22 cellular contexts compared by ENCODE assay signal in the genomic region with DNA sequence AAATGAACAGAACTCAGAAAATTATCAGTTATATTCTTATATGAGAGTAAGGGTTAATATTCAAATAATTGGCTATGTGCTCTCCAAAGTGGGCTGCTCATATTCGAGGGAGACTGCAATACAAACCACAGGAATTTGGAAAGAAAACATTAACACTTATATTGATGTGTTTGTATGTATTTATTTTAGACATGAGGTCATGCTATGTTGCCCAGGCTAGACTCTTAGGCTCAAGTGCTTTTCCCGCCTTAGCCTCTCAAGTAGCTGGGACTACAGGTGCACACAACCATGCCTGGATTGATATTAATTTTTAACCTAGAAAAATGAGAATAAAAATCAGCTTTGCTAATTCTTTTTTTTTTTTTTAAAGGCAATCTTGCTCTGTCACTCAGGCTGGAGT. TPM values are rescaled to one million over a fixed set of nuclear protein-coding genes. Genes with fewer than 3 reads are reported as not detected.
DNase-seq lines count a peak whose midpoint lies in the region; ATAC-seq lines count a peak whose summit lies in the region.
"Had no signal": no experiment of that assay in that cellular context is flagged by ENCODE, and none has a peak within 500 bp of the region (broad histone marks: within the 10 kb centered on the region; RNA-seq: fewer than 3 reads in every experiment).

No MANE protein-coding gene starts in this region.

- H3K36me3 ChIP-seq in SJCRH30, result no peaks in the 10 kb centered on the region
- H3K36me3 ChIP-seq: MG63 had no signal

- no peak overlapping the region for H3K4me3 ChIP-seq in SJCRH30
- H3K4me3 ChIP-seq: MG63, stomach had no signal

- in situ Hi-C loops in ACHN (cut with HindIII; ENCODE audit: low pct_ligation_motif_present, low pct_unique_long_range_greater_than_20kb, low sequenced_read_pairs), result no loop called here

- H3K27ac ChIP-seq in SJCRH30, result no peak overlapping the region
- H3K27ac ChIP-seq: stomach, VCaP had no signal

- 0 out of 2 replicates have a peak, but pooled peaks cover 7% of the 10 kb centered on the region for H3K4me1 ChIP-seq in SJCRH30

- peak; percentile 1 for DNase-seq in ACHN
- DNase-seq in ELR (ENCODE audit: low read depth), result peak; percentile 12
- peak; percentile 6 to 9 for DNase-seq in SJCRH30
- peak; percentile 62 for DNase-seq in kidney tubule cell (ENCODE audit: low spot score)
- no peak for DNase-seq in activated CD4-positive, alpha-beta T cell treated with anti-CD3 and anti-CD28 coated beads, Interleukin-2, amount 50 U/mL, for 48 hours
- DNase-seq in medulla oblongata (ENCODE audit: extremely low spot score), result no peak
- no peak for DNase-seq in activated CD4-positive, alpha-beta T cell treated with anti-CD3 and anti-CD28 coated beads, Interleukin-2, amount 50 U/mL, for 1 hour
- DNase-seq: activated CD8-positive, alpha-beta T cell treated with anti-CD3 and anti-CD28 coated beads for 36 hours; activated T-cell treated with anti-CD3 and anti-CD28 coated beads, Interleukin-2, amount 50 U/mL, for 72 hours; CD8-positive, alpha-beta T cell; cerebellar nuclear complex; endodermal cell; foreskin fibroblast; H9; MG63; natural killer cell; NCI-H2107; RPMI8226; stomach; T-cell had no signal

- H3K27me3 ChIP-seq in SJCRH30, result no peaks in the 10 kb centered on the region
- H3K27me3 ChIP-seq: MG63, stomach had no signal

- ATAC-seq in HG02571 (IDR thresholded peaks at IDR 0.05; ENCODE audit: unreplicated experiment), result no peak
- ATAC-seq: activated CD8-positive, alpha-beta T cell treated with anti-CD3 and anti-CD28 coated beads for 36 hours; activated T-cell treated with anti-CD3 and anti-CD28 coated beads, Interleukin-2, amount 50 U/mL, for 72 hours; CD8-positive, alpha-beta T cell; natural killer cell; T-cell had no signal

- H3K9me3 ChIP-seq in SJCRH30 (replicated peaks), result no peaks in the 10 kb centered on the region
- H3K9me3 ChIP-seq: MG63, stomach had no signal

RNA-seq across cellular contexts. Expression of a gene that starts 35.0 kb away (rescaled TPM):
- 5.7 and 6.2 TPM in 2 replicates for total RNA-seq in SJCRH30 (2014; rRNA removed; shearing (Covaris generic))

Comparison
In these comparisons a context has a peak if more than half of its experiments do, and no peak if none do; other contexts are left out.
1. DNase-seq: peak in ACHN (single experiment), ELR (single experiment), SJCRH30 (2 of 2) and kidney tubule cell (single experiment); none in activated CD4-positive, alpha-beta T cell treated with anti-CD3 and anti-CD28 coated beads, Interleukin-2, amount 50 U/mL, for 48 hours (0 of 2), medulla oblongata (single experiment) and activated CD4-positive, alpha-beta T cell treated with anti-CD3 and anti-CD28 coated beads, Interleukin-2, amount 50 U/mL, for 1 hour (single experiment).